Comparison of ENCODE assay signal across 10 cellular contexts in genomic region chr1:63917571-63918394, GRCh38.
A peak's percentile ranks its signal among the peaks of the same experiment; 100 is the strongest.
DNase-seq lines count a peak whose midpoint lies in the region; ATAC-seq and TF ChIP-seq lines count a peak whose summit lies in the region.
"Had no signal": no experiment of that assay in that cellular context is flagged by ENCODE, and none has a peak within 500 bp of the region (broad histone marks: within the 10 kb centered on the region; RNA-seq: fewer than 3 reads in every experiment).

No MANE protein-coding gene starts in this region.

- no peaks in the 10 kb centered on the region for H3K36me3 Mint-ChIP-seq in nephron progenitor cell (ENCODE audit: low read depth)

- no peak overlapping the region for H3K4me3 Mint-ChIP-seq in nephron progenitor cell
- H3K4me3 Mint-ChIP-seq: activated B cell treated with CpG ODN at 0.5 μM for 24 hours had no signal

- DNase-seq in Right ventricle myocardium inferior (ENCODE audit: missing footprints) (peak; percentile 57), heart left ventricle (no peak), NB4 (ENCODE audit: low read depth) (peak; percentile 19), epithelial cell of esophagus (ENCODE audit: low read depth) (peak; percentile 35), thoracic aorta (ENCODE audit: low spot score) (no peak), nephron progenitor cell (no peak), NCI-H1048 (lab: John Stamatoyannopoulos, UW) (no peak), mesenteric fat pad (ENCODE audit: low spot score) (no peak)
- DNase-seq: activated B cell treated with CpG ODN at 0.5 μM for 24 hours had no signal

- WGBS in heart left ventricle, 4 donors = 82 to 90% (median 89%) methylated on average over 12 of the region's 12 CpGs

- H3K4me1 ChIP-seq in heart left ventricle (peaks cover 0 to 72% (median 19%) of the 10 kb centered on the region in 12 donors), thoracic aorta (ENCODE audit: control insufficient read depth in 1 of 2, low read depth in 2 of 2) (peaks cover 22 to 90% of the 10 kb centered on the region in 2 donors)

- ATAC-seq in Right ventricle myocardium inferior = no peak
- ATAC-seq in heart left ventricle = no peak
- peak; percentile 7 for ATAC-seq in thoracic aorta (ENCODE audit: insufficient number of reproducible peaks, low FRiP score, low read depth)

- no peak overlapping the region for H3K27ac Mint-ChIP-seq in nephron progenitor cell
- H3K27ac Mint-ChIP-seq: activated B cell treated with CpG ODN at 0.5 μM for 24 hours had no signal

- peaks cover 59% of the 10 kb centered on the region for H3K4me1 Mint-ChIP-seq in nephron progenitor cell
- H3K4me1 Mint-ChIP-seq: activated B cell treated with CpG ODN at 0.5 μM for 24 hours had no signal

- H3K36me3 ChIP-seq in heart left ventricle (no peaks in the 10 kb centered on the region), thoracic aorta (no peaks in the 10 kb centered on the region)

- intact Hi-C loops in Right ventricle myocardium inferior (cut with DNase I) (no loop called here), heart left ventricle (cut with DNase I) (loop anchor here in 5 of 10 donors (5.0 to 10.0 kb wide), 4 partner anchors 143 to 223 kb away; partner anchors contain the start of gene ROR1 (in 2 of the 5))

- H3K27me3 ChIP-seq in heart left ventricle (no peaks in the 10 kb centered on the region), thoracic aorta (replicated peaks; ENCODE audit: insufficient read depth) (no peaks in the 10 kb centered on the region)

- H3K9me3 Mint-ChIP-seq in nephron progenitor cell = no peaks in the 10 kb centered on the region
- H3K9me3 Mint-ChIP-seq: activated B cell treated with CpG ODN at 0.5 μM for 24 hours had no signal

- H3K27ac ChIP-seq in heart left ventricle (no peak overlapping the region), thoracic aorta (peak overlapping the region; percentile 76 to 80)
- H3K27ac ChIP-seq: epithelial cell of prostate had no signal

- peak in 3 of 12 donors; percentile 17 to 25 (median 18) for TF ChIP-seq CTCF in heart left ventricle (IDR thresholded peaks at IDR 0.05)
- TF ChIP-seq CTCF in NB4 (IDR thresholded peaks at IDR 0.05; ENCODE audit: low read depth, low read length) = peak; percentile 33
- peak; percentile 26 for TF ChIP-seq CTCF in epithelial cell of esophagus (IDR thresholded peaks at IDR 0.05; ENCODE audit: insufficient read depth, low read depth, low read length, missing control alignments)
- peak; percentile 32 for TF ChIP-seq CTCF in thoracic aorta (IDR thresholded peaks at IDR 0.05)
- no peak for TF ChIP-seq CTCF in nephron progenitor cell (IDR thresholded peaks at IDR 0.05)

- no peak overlapping the region for H3K4me3 ChIP-seq in heart left ventricle
- no peak overlapping the region for H3K4me3 ChIP-seq in NB4 (ENCODE audit: low read depth, low read length)
- H3K4me3 ChIP-seq in epithelial cell of esophagus (ENCODE audit: low read length) = no peak overlapping the region
- peak overlapping the region; percentile 55 for H3K4me3 ChIP-seq in thoracic aorta

- peaks cover 7% of the 10 kb centered on the region for H3K27me3 Mint-ChIP-seq in nephron progenitor cell (ENCODE audit: low read depth, poor library complexity)

- TF ChIP-seq POLR2A in heart left ventricle (IDR thresholded peaks at IDR 0.05) (no peak), NB4 (IDR thresholded peaks at IDR 0.05; ENCODE audit: extremely low read depth, insufficient read length) (no peak)

- H3K9me3 ChIP-seq in heart left ventricle (no peaks in the 10 kb centered on the region), thoracic aorta (no peaks in the 10 kb centered on the region)

Comparison
In these comparisons a context has a peak if more than half of its experiments do, and no peak if none do; other contexts are left out.
1. DNase-seq: peak in Right ventricle myocardium inferior (single experiment), NB4 (single experiment) and epithelial cell of esophagus (single experiment); none in heart left ventricle (0 of 5), thoracic aorta (single experiment), nephron progenitor cell (single experiment), NCI-H1048 (single experiment) and mesenteric fat pad (single experiment).
2. H3K27ac ChIP-seq: peak in thoracic aorta (2 of 2); none in heart left ventricle (0 of 12).